ENCODE assay signal across 21 cellular contexts in genomic region chr1:58981392-58981791, GRCh38.
A peak's percentile ranks its signal among the peaks of the same experiment; 100 is the strongest.
DNase-seq lines count a peak whose midpoint lies in the region; ATAC-seq and TF ChIP-seq lines count a peak whose summit lies in the region.
"Had no signal": no experiment of that assay in that cellular context is flagged by ENCODE, and none has a peak within 500 bp of the region (broad histone marks: within the 10 kb centered on the region; RNA-seq: fewer than 3 reads in every experiment).

No MANE protein-coding gene starts in this region.

- H3K27me3 ChIP-seq in left ventricle myocardium inferior (ENCODE audit: low read depth) (no peaks in the 10 kb centered on the region), heart right ventricle (no peaks in the 10 kb centered on the region), endodermal cell (ENCODE audit: control insufficient read depth, insufficient read depth, low read length, poor library complexity, severe bottlenecking) (peaks cover 23% of the 10 kb centered on the region), mesenchymal stem cell (ENCODE audit: control insufficient read depth in 1 of 2, insufficient read depth in 1 of 2, low read length in 2 of 2) (no peaks in the 10 kb centered on the region)

- H3K9me3 Mint-ChIP-seq in endodermal cell, result no peaks in the 10 kb centered on the region
- no peaks in the 10 kb centered on the region for H3K9me3 Mint-ChIP-seq in stimulated activated effector memory CD8-positive, alpha-beta T cell treated with anti-CD3 and anti-CD28 coated beads, Interleukin-12 subunit alpha, Interleukin-12 subunit beta, amount 100 ng/mL, for 72 hours
- H3K9me3 Mint-ChIP-seq in natural killer cell, result no peaks in the 10 kb centered on the region

- H2BK12ac ChIP-seq in mesenchymal stem cell (ENCODE audit: low read length in 2 of 2), result peak overlapping the region in 1 of 2 experiments; percentile 70

- H3K27ac Mint-ChIP-seq in endodermal cell (no peak overlapping the region), natural killer cell (no peak overlapping the region)
- peak overlapping the region; percentile 84 for H3K27ac Mint-ChIP-seq in stimulated activated effector memory CD8-positive, alpha-beta T cell treated with anti-CD3 and anti-CD28 coated beads, Interleukin-12 subunit alpha, Interleukin-12 subunit beta, amount 100 ng/mL, for 72 hours
- H3K27ac Mint-ChIP-seq: B cell had no signal

- H3K27ac ChIP-seq in left ventricle myocardium inferior (replicated peaks) (peak overlapping the region; percentile 72), heart right ventricle (no peak overlapping the region), endodermal cell (ENCODE audit: low read depth, low read length) (no peak overlapping the region), mesenchymal stem cell (ENCODE audit: low read length, poor library complexity, severe bottlenecking) (no peak overlapping the region)
- H3K27ac ChIP-seq: HL-60 had no signal

- no peak overlapping the region for H3K4ac ChIP-seq in mesenchymal stem cell (ENCODE audit: low read depth in 1 of 2, low read length in 2 of 2)

- H3K4me3 Mint-ChIP-seq in endodermal cell (no peak overlapping the region), natural killer cell (no peak overlapping the region)
- no peak overlapping the region for H3K4me3 Mint-ChIP-seq in stimulated activated effector memory CD8-positive, alpha-beta T cell treated with anti-CD3 and anti-CD28 coated beads, Interleukin-12 subunit alpha, Interleukin-12 subunit beta, amount 100 ng/mL, for 72 hours
- H3K4me3 Mint-ChIP-seq: B cell, CD14-positive monocyte had no signal

- no peak overlapping the region for H3K4me3 ChIP-seq in left ventricle myocardium inferior
- no peak overlapping the region for H3K4me3 ChIP-seq in heart right ventricle
- H3K4me3 ChIP-seq in endodermal cell (ENCODE audit: low read length), result no peak overlapping the region
- no peak overlapping the region for H3K4me3 ChIP-seq in mesenchymal stem cell (ENCODE audit: insufficient read depth in 1 of 2, low read depth in 1 of 2, low read length in 2 of 2)
- H3K4me3 ChIP-seq: HAP-1 had no signal

- H2AK5ac ChIP-seq in mesenchymal stem cell (ENCODE audit: low read length, severe bottlenecking), result no peak overlapping the region

- no peak overlapping the region for H3K4me2 ChIP-seq in mesenchymal stem cell (ENCODE audit: low read length, poor library complexity, severe bottlenecking)

- TF ChIP-seq CTCF in left ventricle myocardium inferior (IDR thresholded peaks at IDR 0.05; ENCODE audit: borderline replicate concordance) (no peak), heart right ventricle (IDR thresholded peaks at IDR 0.05) (no peak), endodermal cell (conservative IDR thresholded peaks at IDR 0.05) (no peak), natural killer cell (IDR thresholded peaks at IDR 0.05) (no peak)

- H3K18ac ChIP-seq in mesenchymal stem cell (ENCODE audit: low read depth in 1 of 2, low read length in 2 of 2), result peak overlapping the region in 1 of 2 experiments; percentile 58

- H2BK15ac ChIP-seq in mesenchymal stem cell (ENCODE audit: low read depth, poor library complexity, severe bottlenecking), result no peak overlapping the region

- H3K14ac ChIP-seq in mesenchymal stem cell (ENCODE audit: low read length in 2 of 2), result no peak overlapping the region

- no peak overlapping the region for H2BK5ac ChIP-seq in mesenchymal stem cell (ENCODE audit: low read depth, low read length, poor library complexity, severe bottlenecking)

- H3K9me3 ChIP-seq in left ventricle myocardium inferior (replicated peaks), result no peaks in the 10 kb centered on the region
- no peaks in the 10 kb centered on the region for H3K9me3 ChIP-seq in heart right ventricle
- no peaks in the 10 kb centered on the region for H3K9me3 ChIP-seq in endodermal cell (ENCODE audit: control insufficient read depth, low read length)
- no peaks in the 10 kb centered on the region for H3K9me3 ChIP-seq in mesenchymal stem cell (ENCODE audit: control insufficient read depth, low read length)
- H3K9me3 ChIP-seq: HAP-1 had no signal

- no peak for DNase-seq in left ventricle myocardium inferior
- no peak for DNase-seq in heart right ventricle
- DNase-seq in endodermal cell, result peak; percentile 70
- no peak for DNase-seq in mesenchymal stem cell
- DNase-seq in stimulated activated effector memory CD8-positive, alpha-beta T cell treated with anti-CD3 and anti-CD28 coated beads, Interleukin-12 subunit alpha, Interleukin-12 subunit beta, amount 100 ng/mL, for 72 hours (ENCODE audit: low spot score in 2 of 2), result no peak
- DNase-seq in natural killer cell, result no peak
- DNase-seq in NCI-H1417 treated with DMSO at 0.1 percent for 48 hours (lab: John Stamatoyannopoulos, UW), result no peak
- DNase-seq in DMS114 treated with DMSO at 0.1 percent for 48 hours (lab: John Stamatoyannopoulos, UW; ENCODE audit: unreplicated experiment), result no peak
- DNase-seq: DMS79, KG1, NCI-H1092, NCI-H1694, NCI-H2081 treated with DMSO at 0.1 percent for 48 hours, NCI-H2171 treated with DMSO at 0.1 percent for 48 hours, NCI-H524 treated with DMSO at 0.1 percent for 48 hours, PC-3, Right ventricle myocardium superior had no signal

- no peaks in the 10 kb centered on the region for H3K36me3 ChIP-seq in left ventricle myocardium inferior
- no peaks in the 10 kb centered on the region for H3K36me3 ChIP-seq in heart right ventricle
- H3K36me3 ChIP-seq in endodermal cell (ENCODE audit: control insufficient read depth, insufficient read depth, low read length), result no peaks in the 10 kb centered on the region
- no peaks in the 10 kb centered on the region for H3K36me3 ChIP-seq in mesenchymal stem cell (ENCODE audit: control insufficient read depth in 1 of 2, insufficient read depth in 2 of 2, low read depth in 1 of 2, low read length in 2 of 2)
- H3K36me3 ChIP-seq: HAP-1 had no signal

- intact Hi-C loops in left ventricle myocardium inferior (cut with micrococcal nuclease) (no loop called here), heart right ventricle (cut with DNase I) (loop anchor here in 3 of 10 donors (10.0 kb wide), 4 partner anchors 163 to 313 kb away; partner anchors contain the start of gene FGGY (in 1 of the 3)), natural killer cell (cut with micrococcal nuclease) (no loop called here)

- H2AFZ ChIP-seq in mesenchymal stem cell (ENCODE audit: low read depth, low read length), result no peak overlapping the region

- H3K36me3 Mint-ChIP-seq in endodermal cell (ENCODE audit: low read depth), result no peaks in the 10 kb centered on the region
- no peaks in the 10 kb centered on the region for H3K36me3 Mint-ChIP-seq in stimulated activated effector memory CD8-positive, alpha-beta T cell treated with anti-CD3 and anti-CD28 coated beads, Interleukin-12 subunit alpha, Interleukin-12 subunit beta, amount 100 ng/mL, for 72 hours
- H3K36me3 Mint-ChIP-seq in natural killer cell, result no peaks in the 10 kb centered on the region
- H3K36me3 Mint-ChIP-seq: CD14-positive monocyte had no signal

- 97% methylated on average over 1 of the region's 1 CpG for WGBS in heart right ventricle, 2 donors
- 95 to 100% methylated on average over 1 of the region's 1 CpG for WGBS in endodermal cell (ENCODE audit: insufficient coverage in 1 of 2, insufficient read length in 1 of 2), 2 experiments
- WGBS in mesenchymal stem cell, result 100% methylated on average over 1 of the region's 1 CpG

- H3K4me1 Mint-ChIP-seq in endodermal cell (peaks cover 46% of the 10 kb centered on the region), natural killer cell (peaks cover 23 to 31% of the 10 kb centered on the region in 2 donors)
- H3K4me1 Mint-ChIP-seq in stimulated activated effector memory CD8-positive, alpha-beta T cell treated with anti-CD3 and anti-CD28 coated beads, Interleukin-12 subunit alpha, Interleukin-12 subunit beta, amount 100 ng/mL, for 72 hours, result peaks cover 19% of the 10 kb centered on the region

- no peak for ATAC-seq in heart right ventricle
- no peak for ATAC-seq in stimulated activated effector memory CD8-positive, alpha-beta T cell treated with anti-CD3 and anti-CD28 coated beads, Interleukin-12 subunit alpha, Interleukin-12 subunit beta, amount 100 ng/mL, for 72 hours
- no peak for ATAC-seq in natural killer cell
- ATAC-seq: PC-3 had no signal

- no peaks in the 10 kb centered on the region for H3K79me1 ChIP-seq in mesenchymal stem cell (replicated peaks; ENCODE audit: low read length, poor library complexity, severe bottlenecking)

- no peak overlapping the region for H3K9ac ChIP-seq in endodermal cell (ENCODE audit: extremely low read depth, low read length, poor library complexity, severe bottlenecking)
- no peak overlapping the region for H3K9ac ChIP-seq in mesenchymal stem cell (ENCODE audit: low read length)

- peak overlapping the region; percentile 58 for H2BK120ac ChIP-seq in mesenchymal stem cell (ENCODE audit: low read depth, low read length)

- H4K91ac ChIP-seq in mesenchymal stem cell (ENCODE audit: low read length), result no peak overlapping the region

- H3K23ac ChIP-seq in mesenchymal stem cell (ENCODE audit: low read length in 2 of 2), result no peak overlapping the region

- H3K4me1 ChIP-seq in left ventricle myocardium inferior (peaks cover 26% of the 10 kb centered on the region), heart right ventricle (peaks cover 5 to 34% (median 19%) of the 10 kb centered on the region in 9 donors), endodermal cell (ENCODE audit: control insufficient read depth, insufficient read depth, low read length) (peaks cover 13% of the 10 kb centered on the region), mesenchymal stem cell (ENCODE audit: control insufficient read depth, insufficient read depth, low read depth, low read length) (peaks cover 5% of the 10 kb centered on the region)
- H3K4me1 ChIP-seq: HAP-1 had no signal

- peaks cover 22% of the 10 kb centered on the region for H3K27me3 Mint-ChIP-seq in endodermal cell (ENCODE audit: insufficient read depth)
- peaks cover 3 to 9% of the 10 kb centered on the region in 2 donors for H3K27me3 Mint-ChIP-seq in natural killer cell (ENCODE audit: low read depth in 2 of 2)
- H3K27me3 Mint-ChIP-seq: B cell had no signal

- no peak overlapping the region for H4K8ac ChIP-seq in mesenchymal stem cell (ENCODE audit: low read length)
